Comparison of ENCODE assay signal across 1 cellular context in the genomic region with DNA sequence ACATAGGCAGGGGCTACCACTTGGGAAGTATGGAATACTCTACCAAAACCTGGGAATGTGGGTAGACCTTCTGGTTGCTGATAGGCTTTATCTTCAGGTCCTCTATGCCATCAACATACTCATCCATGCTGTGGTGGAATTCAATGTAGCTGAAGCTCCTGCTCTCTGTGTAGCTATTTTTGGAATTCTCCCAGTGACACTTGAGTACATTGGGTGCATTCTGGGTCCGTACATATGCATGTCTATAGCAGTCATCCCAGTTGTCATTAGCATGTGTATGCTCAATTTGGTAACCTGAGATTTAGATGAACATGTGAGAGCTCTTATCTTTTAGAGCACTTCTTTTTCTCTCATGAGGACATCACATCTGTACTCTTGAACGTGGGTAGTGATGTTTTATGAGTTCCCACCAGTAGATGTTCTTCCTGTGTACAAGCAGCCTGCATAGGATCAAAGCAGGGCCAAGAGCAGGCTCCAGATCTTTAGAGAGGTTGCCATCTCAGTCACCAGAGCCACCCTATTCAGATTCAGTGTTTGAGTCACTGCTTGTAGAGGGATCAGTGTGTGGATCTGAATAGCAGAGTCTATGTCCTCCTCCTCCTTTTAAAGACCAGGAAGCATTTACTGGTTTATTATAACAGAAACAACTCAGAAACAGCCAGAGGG.
A peak's percentile ranks its signal among the peaks of the same experiment; 100 is the strongest.
TF ChIP-seq lines count a peak whose summit lies in the region.

No MANE protein-coding gene starts in this region.

TF ChIP-seq in GM23338, 12 proteins besides CTCF, POLR2A, EP300 and RAD21 (continued from another document):
- TF ChIP-seq, protein P1, sequence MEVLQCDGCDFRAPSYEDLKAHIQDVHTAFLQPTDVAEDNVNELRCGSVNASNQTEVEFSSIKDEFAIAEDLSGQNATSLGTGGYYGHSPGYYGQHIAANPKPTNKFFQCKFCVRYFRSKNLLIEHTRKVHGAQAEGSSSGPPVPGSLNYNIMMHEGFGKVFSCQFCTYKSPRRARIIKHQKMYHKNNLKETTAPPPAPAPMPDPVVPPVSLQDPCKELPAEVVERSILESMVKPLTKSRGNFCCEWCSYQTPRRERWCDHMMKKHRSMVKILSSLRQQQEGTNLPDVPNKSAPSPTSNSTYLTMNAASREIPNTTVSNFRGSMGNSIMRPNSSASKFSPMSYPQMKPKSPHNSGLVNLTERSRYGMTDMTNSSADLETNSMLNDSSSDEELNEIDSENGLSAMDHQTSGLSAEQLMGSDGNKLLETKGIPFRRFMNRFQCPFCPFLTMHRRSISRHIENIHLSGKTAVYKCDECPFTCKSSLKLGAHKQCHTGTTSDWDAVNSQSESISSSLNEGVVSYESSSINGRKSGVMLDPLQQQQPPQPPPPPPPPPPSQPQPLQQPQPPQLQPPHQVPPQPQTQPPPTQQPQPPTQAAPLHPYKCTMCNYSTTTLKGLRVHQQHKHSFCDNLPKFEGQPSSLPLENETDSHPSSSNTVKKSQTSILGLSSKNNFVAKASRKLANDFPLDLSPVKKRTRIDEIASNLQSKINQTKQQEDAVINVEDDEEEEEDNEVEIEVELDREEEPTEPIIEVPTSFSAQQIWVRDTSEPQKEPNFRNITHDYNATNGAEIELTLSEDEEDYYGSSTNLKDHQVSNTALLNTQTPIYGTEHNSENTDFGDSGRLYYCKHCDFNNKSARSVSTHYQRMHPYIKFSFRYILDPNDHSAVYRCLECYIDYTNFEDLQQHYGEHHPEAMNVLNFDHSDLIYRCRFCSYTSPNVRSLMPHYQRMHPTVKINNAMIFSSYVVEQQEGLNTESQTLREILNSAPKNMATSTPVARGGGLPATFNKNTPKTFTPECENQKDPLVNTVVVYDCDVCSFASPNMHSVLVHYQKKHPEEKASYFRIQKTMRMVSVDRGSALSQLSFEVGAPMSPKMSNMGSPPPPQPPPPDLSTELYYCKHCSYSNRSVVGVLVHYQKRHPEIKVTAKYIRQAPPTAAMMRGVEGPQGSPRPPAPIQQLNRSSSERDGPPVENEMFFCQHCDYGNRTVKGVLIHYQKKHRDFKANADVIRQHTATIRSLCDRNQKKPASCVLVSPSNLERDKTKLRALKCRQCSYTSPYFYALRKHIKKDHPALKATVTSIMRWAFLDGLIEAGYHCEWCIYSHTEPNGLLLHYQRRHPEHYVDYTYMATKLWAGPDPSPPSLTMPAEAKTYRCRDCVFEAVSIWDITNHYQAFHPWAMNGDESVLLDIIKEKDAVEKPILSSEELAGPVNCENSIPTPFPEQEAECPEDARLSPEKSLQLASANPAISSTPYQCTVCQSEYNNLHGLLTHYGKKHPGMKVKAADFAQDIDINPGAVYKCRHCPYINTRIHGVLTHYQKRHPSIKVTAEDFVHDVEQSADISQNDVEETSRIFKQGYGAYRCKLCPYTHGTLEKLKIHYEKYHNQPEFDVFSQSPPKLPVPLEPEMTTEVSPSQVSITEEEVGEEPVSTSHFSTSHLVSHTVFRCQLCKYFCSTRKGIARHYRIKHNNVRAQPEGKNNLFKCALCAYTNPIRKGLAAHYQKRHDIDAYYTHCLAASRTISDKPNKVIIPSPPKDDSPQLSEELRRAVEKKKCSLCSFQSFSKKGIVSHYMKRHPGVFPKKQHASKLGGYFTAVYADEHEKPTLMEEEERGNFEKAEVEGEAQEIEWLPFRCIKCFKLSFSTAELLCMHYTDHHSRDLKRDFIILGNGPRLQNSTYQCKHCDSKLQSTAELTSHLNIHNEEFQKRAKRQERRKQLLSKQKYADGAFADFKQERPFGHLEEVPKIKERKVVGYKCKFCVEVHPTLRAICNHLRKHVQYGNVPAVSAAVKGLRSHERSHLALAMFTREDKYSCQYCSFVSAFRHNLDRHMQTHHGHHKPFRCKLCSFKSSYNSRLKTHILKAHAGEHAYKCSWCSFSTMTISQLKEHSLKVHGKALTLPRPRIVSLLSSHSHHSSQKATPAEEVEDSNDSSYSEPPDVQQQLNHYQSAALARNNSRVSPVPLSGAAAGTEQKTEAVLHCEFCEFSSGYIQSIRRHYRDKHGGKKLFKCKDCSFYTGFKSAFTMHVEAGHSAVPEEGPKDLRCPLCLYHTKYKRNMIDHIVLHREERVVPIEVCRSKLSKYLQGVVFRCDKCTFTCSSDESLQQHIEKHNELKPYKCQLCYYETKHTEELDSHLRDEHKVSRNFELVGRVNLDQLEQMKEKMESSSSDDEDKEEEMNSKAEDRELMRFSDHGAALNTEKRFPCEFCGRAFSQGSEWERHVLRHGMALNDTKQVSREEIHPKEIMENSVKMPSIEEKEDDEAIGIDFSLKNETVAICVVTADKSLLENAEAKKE (CRISPR knock-in tag; IDR thresholded peaks at IDR 0.05) = peak; percentile 46; the same call in 1 of the 2 replicates
